15 cellular contexts compared by ENCODE assay signal in genomic region chr4:16745009-16745408, GRCh38.
DNase-seq lines count a peak whose midpoint lies in the region; ATAC-seq and TF ChIP-seq lines count a peak whose summit lies in the region.
"Had no signal": no experiment of that assay in that cellular context is flagged by ENCODE, and none has a peak within 500 bp of the region (broad histone marks: within the 10 kb centered on the region; RNA-seq: fewer than 3 reads in every experiment).

No MANE protein-coding gene starts in this region.

- H3K36me3 Mint-ChIP-seq in neural crest cell (ENCODE audit: low read depth) (no peaks in the 10 kb centered on the region), glutamatergic neuron (ENCODE audit: unreplicated experiment) (no peaks in the 10 kb centered on the region)
- H3K36me3 Mint-ChIP-seq: memory B cell had no signal

- H3K4me3 Mint-ChIP-seq in neural crest cell (no peak overlapping the region), glutamatergic neuron (ENCODE audit: unreplicated experiment) (no peak overlapping the region)
- H3K4me3 Mint-ChIP-seq: memory B cell; stimulated activated naive CD8-positive, alpha-beta T cell treated with anti-CD3 and anti-CD28 coated beads, Interleukin-15, Interleukin-2, amounts not matched to agents 100 ng/mL and 50 ng/mL, for 24 hours had no signal

- no peaks in the 10 kb centered on the region for H3K27me3 Mint-ChIP-seq in neural crest cell (ENCODE audit: low read depth)
- peaks cover 5% of the 10 kb centered on the region for H3K27me3 Mint-ChIP-seq in glutamatergic neuron (ENCODE audit: unreplicated experiment)
- H3K27me3 Mint-ChIP-seq: stimulated activated naive CD8-positive, alpha-beta T cell treated with anti-CD3 and anti-CD28 coated beads, Interleukin-15, Interleukin-2, amounts not matched to agents 100 ng/mL and 50 ng/mL, for 24 hours had no signal

- intact Hi-C loops in upper lobe of right lung (cut with DNase I), result no loop called here

- CTCF ChIA-PET in BJ (lab: Yijun Ruan, JAX), result interaction anchor here (1.3 kb wide), 1 partner anchor 11 kb away, joined by 3 read pairs; no protein-coding TSS in a partner anchor

- H3K4me1 Mint-ChIP-seq in neural crest cell (peaks cover 5% of the 10 kb centered on the region), glutamatergic neuron (ENCODE audit: low read depth, unreplicated experiment) (peaks cover 18% of the 10 kb centered on the region)
- H3K4me1 Mint-ChIP-seq: memory B cell had no signal

- H3K9me3 Mint-ChIP-seq in neural crest cell, result no peaks in the 10 kb centered on the region
- peaks cover 4% of the 10 kb centered on the region for H3K9me3 Mint-ChIP-seq in glutamatergic neuron (ENCODE audit: unreplicated experiment)
- H3K9me3 Mint-ChIP-seq: memory B cell; stimulated activated naive CD8-positive, alpha-beta T cell treated with anti-CD3 and anti-CD28 coated beads, Interleukin-15, Interleukin-2, amounts not matched to agents 100 ng/mL and 50 ng/mL, for 24 hours had no signal

- H3K27ac Mint-ChIP-seq in neural crest cell (ENCODE audit: unreplicated experiment) (peak overlapping the region; percentile 2), glutamatergic neuron (ENCODE audit: unreplicated experiment) (no peak overlapping the region)
- H3K27ac Mint-ChIP-seq: memory B cell; stimulated activated naive CD8-positive, alpha-beta T cell treated with anti-CD3 and anti-CD28 coated beads, Interleukin-15, Interleukin-2, amounts not matched to agents 100 ng/mL and 50 ng/mL, for 24 hours had no signal

- no peaks in the 10 kb centered on the region for H3K27me3 ChIP-seq in BJ (ENCODE audit: control insufficient read depth, insufficient read depth, low read length)
- H3K27me3 ChIP-seq in upper lobe of right lung, result no peaks in the 10 kb centered on the region
- H3K27me3 ChIP-seq: hepatocyte had no signal

- ATAC-seq in upper lobe of right lung, result no peak

- DNase-seq in BJ (ENCODE audit: low read depth) (peak; percentile 46), RPMI7951 (ENCODE audit: low read depth) (peak; percentile 18), fibroblast of peridontal ligament (ENCODE audit: extremely low read depth) (peak; percentile 91), neural crest cell (ENCODE audit: low read depth, low spot score) (no peak), OCI-M2 (lab: John Stamatoyannopoulos, UW; ENCODE audit: unreplicated experiment) (no peak), upper lobe of right lung (no peak), globus pallidus (ENCODE audit: low spot score) (no peak), glutamatergic neuron (no peak)
- DNase-seq: NCI-H1092 treated with DMSO at 0.1 percent for 48 hours; NCI-H510A treated with DMSO at 0.1 percent for 48 hours; stimulated activated CD4-positive, alpha-beta T cell treated with anti-CD3 and anti-CD28 coated beads, Interleukin-4, amount 100 ng/mL, for 1 hour had no signal

- TF ChIP-seq CTCF in BJ (IDR thresholded peaks at IDR 0.05; ENCODE audit: insufficient read depth, low read depth, low read length), result no peak
- no peak for TF ChIP-seq CTCF in neural crest cell (conservative IDR thresholded peaks at IDR 0.05)
- TF ChIP-seq CTCF in upper lobe of right lung (IDR thresholded peaks at IDR 0.05), result no peak
- no peak for TF ChIP-seq CTCF in glutamatergic neuron (IDR thresholded peaks at IDR 0.05; ENCODE audit: partially characterized antibody, unreplicated experiment)

- no peaks in the 10 kb centered on the region for H3K9me3 ChIP-seq in upper lobe of right lung
- H3K9me3 ChIP-seq: HAP-1 had no signal

- H3K36me3 ChIP-seq in BJ (ENCODE audit: control insufficient read depth, insufficient read depth, low read length) (no peaks in the 10 kb centered on the region), upper lobe of right lung (no peaks in the 10 kb centered on the region)
- H3K36me3 ChIP-seq: HAP-1 had no signal

- POLR2A ChIA-PET in BJ (lab: Charles Lee), result no interaction called here

- no peak overlapping the region for H3K4me3 ChIP-seq in BJ (ENCODE audit: low read depth, low read length)
- no peak overlapping the region for H3K4me3 ChIP-seq in upper lobe of right lung
- H3K4me3 ChIP-seq: HAP-1, hepatocyte had no signal

- no peak overlapping the region for H3K27ac ChIP-seq in upper lobe of right lung
- H3K27ac ChIP-seq: hepatocyte had no signal

- no peaks in the 10 kb centered on the region for H3K4me1 ChIP-seq in upper lobe of right lung
- H3K4me1 ChIP-seq: HAP-1 had no signal

Comparison
In these comparisons a context has a peak if more than half of its experiments do, and no peak if none do; other contexts are left out.
1. DNase-seq: peak in BJ (single experiment), RPMI7951 (single experiment) and fibroblast of peridontal ligament (single experiment); none in neural crest cell (single experiment), OCI-M2 (single experiment), upper lobe of right lung (single experiment), globus pallidus (single experiment) and glutamatergic neuron (single experiment).